In the genomic region with DNA sequence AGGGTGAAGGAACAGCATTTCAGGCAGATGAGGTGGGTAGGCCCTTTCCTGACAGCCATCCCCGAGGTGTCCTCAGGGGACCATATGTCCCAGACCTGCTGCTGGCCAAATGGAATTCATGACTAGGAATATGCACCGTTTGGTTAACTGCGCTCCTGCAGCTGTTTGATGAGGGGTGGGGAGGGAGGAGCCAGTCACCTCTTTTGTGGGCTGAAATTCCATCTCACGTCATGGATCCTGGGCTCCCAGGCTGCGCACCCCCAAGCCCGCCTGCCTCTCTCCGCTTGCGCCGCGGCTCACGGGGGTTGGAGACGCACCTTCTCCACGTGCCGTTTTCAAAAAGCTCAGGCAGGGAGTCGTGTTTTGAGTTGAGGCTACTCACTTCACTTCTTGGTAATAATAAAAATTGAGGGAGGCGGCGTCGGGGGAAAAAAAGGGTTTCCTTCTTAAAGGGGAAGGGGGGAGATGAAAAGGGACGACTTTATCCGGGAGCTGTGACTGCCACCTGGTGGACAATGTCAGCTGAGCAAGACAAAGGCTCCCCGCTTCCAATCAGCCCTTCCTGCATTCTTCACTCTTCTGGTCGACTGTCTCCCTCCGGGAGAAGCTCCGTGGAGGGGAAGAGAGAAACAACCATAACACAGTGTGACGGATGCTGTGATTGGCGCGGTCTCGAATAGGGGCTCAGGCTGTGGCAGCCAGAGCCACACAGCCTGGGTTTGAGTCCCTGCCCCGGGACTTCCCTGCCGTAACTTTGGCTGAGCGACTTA, we compare ENCODE assay signal across 8 cellular contexts. TPM values are rescaled to one million over a fixed set of nuclear protein-coding genes. Genes with fewer than 3 reads are reported as not detected.
DNase-seq lines count a peak whose midpoint lies in the region; ATAC-seq, FAIRE-seq and TF ChIP-seq lines count a peak whose summit lies in the region.

No MANE protein-coding gene starts in this region.

- CTCF ChIA-PET in HepG2 (lab: Yijun Ruan, JAX; ENCODE audit: low intra/inter-chr PET ratio, low total read pairs), result interaction anchor here (1.1 to 2.1 kb wide), 3 partner anchors 79 to 356 kb away, joined by 3 to 23 read pairs (median 4); a partner anchor contains a TSS

- ATAC-seq in HG03175 (IDR thresholded peaks at IDR 0.05; ENCODE audit: unreplicated experiment) (peak; percentile 59), HepG2 (peak; percentile 59), GM19467 (IDR thresholded peaks at IDR 0.05; ENCODE audit: unreplicated experiment) (no peak)

- in situ Hi-C loops in GM13977 (cut with MboI; ENCODE audit: low pct_unique_long_range_greater_than_20kb, low sequenced_read_pairs, unreplicated experiment), result loop anchor here (5.0 kb wide), 1 partner anchor 351 kb away; no protein-coding TSS in a partner anchor
- in situ Hi-C loops in HepG2 (cut with HindIII; ENCODE audit: extremely low pct_ligation_motif_present, low pct_unique_long_range_greater_than_20kb), result loop anchor here (5.0 to 25.0 kb wide), 3 partner anchors 81 to 356 kb away; a partner anchor contains a TSS

- DNase-seq in GM13977 (ENCODE audit: low spot score), result peak; percentile 88
- DNase-seq in NCI-H526 (lab: John Stamatoyannopoulos, UW), result peak; percentile 66 to 75
- peak; percentile 66 to 73 for DNase-seq in activated CD4-positive, alpha-beta T cell treated with anti-CD3 and anti-CD28 coated beads, Interleukin-2, amount 50 U/mL, for 24 hours (ENCODE audit: low read depth in 1 of 2, low spot score in 1 of 2)
- DNase-seq in dermis microvascular lymphatic vessel endothelial cell (ENCODE audit: low read depth in 2 of 2), result peak; percentile 57 to 76
- peak; percentile 73 for DNase-seq in HepG2 (ENCODE audit: low spot score)
- peak; percentile 61 for DNase-seq in stimulated activated CD4-positive, alpha-beta T cell treated with anti-CD3 and anti-CD28 coated beads, Interleukin-2, amount 100 ng/mL, for 4 hours (ENCODE audit: low read depth)

- peak overlapping the region; percentile 94 for H3K4me2 ChIP-seq in HepG2 (ENCODE audit: low read depth, low read length)

- no peaks in the 10 kb centered on the region for H3K36me3 ChIP-seq in HepG2 (replicated peaks in 1 of 2; ENCODE audit: control insufficient read depth in 1 of 2, insufficient read depth in 2 of 2, low read length in 2 of 2)

- TF ChIP-seq POLR2A in HepG2 (IDR thresholded peaks at IDR 0.05; ENCODE audit: insufficient read depth in 1 of 2, low read depth in 2 of 2, low read length in 2 of 2), result no peak

- H3K27ac ChIP-seq in HepG2 (ENCODE audit: extremely low read length, insufficient read depth, low read length), result no peak overlapping the region

- WGBS in HepG2 (ENCODE audit: low lambda C conversion rate), result 33% methylated on average over 24 of the region's 31 CpGs

- TF ChIP-seq EP300 in HepG2 (IDR thresholded peaks at IDR 0.05; ENCODE audit: low read depth in 2 of 2, low read length in 2 of 2), result no peak
- no peak for TF ChIP-seq EP300 in HepG2 (CRISPR knock-in tag; IDR thresholded peaks at IDR 0.05; ENCODE audit: borderline replicate concordance)

- FAIRE-seq in HepG2 (lab: Jason Lieb, UNC), result peak; percentile 72

- H4K20me1 ChIP-seq in HepG2 (ENCODE audit: insufficient read depth, low read length), result no peaks in the 10 kb centered on the region

- BruUV-seq in HepG2 (replicated peaks; lab: Mats Ljungman, UMichigan), result no TSS peak

- H2AFZ ChIP-seq in HepG2 (ENCODE audit: low read length), result peak overlapping the region; percentile 61

- H3K27me3 ChIP-seq in HepG2 (ENCODE audit: control insufficient read depth in 1 of 2, insufficient read depth in 2 of 2, low read length in 2 of 2), result no peaks in the 10 kb centered on the region

- TF ChIP-seq RAD21 in HepG2 (CRISPR knock-in tag; IDR thresholded peaks at IDR 0.05), result peak; percentile 92

- POLR2A ChIA-PET in HepG2 (lab: Yijun Ruan, JAX), result interaction anchor here (0.7 to 2.6 kb wide), 10 partner anchors 27 to 357 kb away, joined by 3 to 13 read pairs (median 6); a partner anchor contains a TSS

- peaks cover 72% of the 10 kb centered on the region for H3K4me1 ChIP-seq in HepG2 (ENCODE audit: insufficient read depth, low read length)

- TF ChIP-seq CTCF in GM13977 (IDR thresholded peaks at IDR 0.05; ENCODE audit: extremely low read depth, insufficient read depth, missing control alignments) (peak; percentile 83), HepG2 (CRISPR knock-in tag; IDR thresholded peaks at IDR 0.05) (peak; percentile 90)

- H3K79me2 ChIP-seq in HepG2 (ENCODE audit: insufficient read depth, low read length), result no peaks in the 10 kb centered on the region

- peak overlapping the region; percentile 62 for H3K9ac ChIP-seq in HepG2 (ENCODE audit: insufficient read depth, low read depth, low read length)

- intact Hi-C loops in HepG2 (cut with micrococcal nuclease; ENCODE audit: unreplicated experiment), result loop anchor here (1.0 kb wide), 4 partner anchors 82 to 354 kb away; no protein-coding TSS in a partner anchor

- H3K9me3 ChIP-seq in HepG2 (ENCODE audit: low read length), result no peaks in the 10 kb centered on the region

- H3K4me3 ChIP-seq in HepG2 (replicated peaks in 1 of 3; ENCODE audit: insufficient read depth in 1 of 3, low read depth in 2 of 3, low read length in 3 of 3), result peak overlapping the region; percentile 65 to 74 (median 65)

TF ChIP-seq in HepG2, 621 proteins besides CTCF, POLR2A, EP300 and RAD21 (continues in another document):
- TF ChIP-seq, protein P1, sequence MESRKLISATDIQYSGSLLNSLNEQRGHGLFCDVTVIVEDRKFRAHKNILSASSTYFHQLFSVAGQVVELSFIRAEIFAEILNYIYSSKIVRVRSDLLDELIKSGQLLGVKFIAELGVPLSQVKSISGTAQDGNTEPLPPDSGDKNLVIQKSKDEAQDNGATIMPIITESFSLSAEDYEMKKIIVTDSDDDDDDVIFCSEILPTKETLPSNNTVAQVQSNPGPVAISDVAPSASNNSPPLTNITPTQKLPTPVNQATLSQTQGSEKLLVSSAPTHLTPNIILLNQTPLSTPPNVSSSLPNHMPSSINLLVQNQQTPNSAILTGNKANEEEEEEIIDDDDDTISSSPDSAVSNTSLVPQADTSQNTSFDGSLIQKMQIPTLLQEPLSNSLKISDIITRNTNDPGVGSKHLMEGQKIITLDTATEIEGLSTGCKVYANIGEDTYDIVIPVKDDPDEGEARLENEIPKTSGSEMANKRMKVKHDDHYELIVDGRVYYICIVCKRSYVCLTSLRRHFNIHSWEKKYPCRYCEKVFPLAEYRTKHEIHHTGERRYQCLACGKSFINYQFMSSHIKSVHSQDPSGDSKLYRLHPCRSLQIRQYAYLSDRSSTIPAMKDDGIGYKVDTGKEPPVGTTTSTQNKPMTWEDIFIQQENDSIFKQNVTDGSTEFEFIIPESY (CRISPR knock-in tag; IDR thresholded peaks at IDR 0.05), result 0 out of 2 replicates have a peak, but pooled peaks have one; percentile 5
- TF ChIP-seq, protein P2, sequence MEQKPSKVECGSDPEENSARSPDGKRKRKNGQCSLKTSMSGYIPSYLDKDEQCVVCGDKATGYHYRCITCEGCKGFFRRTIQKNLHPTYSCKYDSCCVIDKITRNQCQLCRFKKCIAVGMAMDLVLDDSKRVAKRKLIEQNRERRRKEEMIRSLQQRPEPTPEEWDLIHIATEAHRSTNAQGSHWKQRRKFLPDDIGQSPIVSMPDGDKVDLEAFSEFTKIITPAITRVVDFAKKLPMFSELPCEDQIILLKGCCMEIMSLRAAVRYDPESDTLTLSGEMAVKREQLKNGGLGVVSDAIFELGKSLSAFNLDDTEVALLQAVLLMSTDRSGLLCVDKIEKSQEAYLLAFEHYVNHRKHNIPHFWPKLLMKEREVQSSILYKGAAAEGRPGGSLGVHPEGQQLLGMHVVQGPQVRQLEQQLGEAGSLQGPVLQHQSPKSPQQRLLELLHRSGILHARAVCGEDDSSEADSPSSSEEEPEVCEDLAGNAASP (CRISPR knock-in tag; IDR thresholded peaks at IDR 0.05; ENCODE audit: borderline replicate concordance), result peak; percentile 44
- TF ChIP-seq, protein P3, sequence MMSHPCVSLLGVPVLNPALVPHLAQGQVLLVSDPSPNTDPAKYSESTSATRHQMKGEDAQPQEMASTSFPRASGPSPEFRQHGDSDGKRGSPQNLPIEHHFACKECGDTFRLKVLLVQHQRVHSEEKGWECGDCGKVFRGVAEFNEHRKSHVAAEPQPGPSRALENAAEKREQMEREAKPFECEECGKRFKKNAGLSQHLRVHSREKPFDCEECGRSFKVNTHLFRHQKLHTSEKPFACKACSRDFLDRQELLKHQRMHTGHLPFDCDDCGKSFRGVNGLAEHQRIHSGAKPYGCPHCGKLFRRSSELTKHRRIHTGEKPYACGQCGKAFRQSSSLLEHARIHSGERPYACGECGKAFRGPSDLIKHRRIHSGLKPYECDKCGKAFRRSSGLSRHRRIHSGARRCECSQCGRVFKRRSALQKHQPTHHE (CRISPR knock-in tag; IDR thresholded peaks at IDR 0.05; ENCODE audit: borderline replicate concordance), result no peak
- TF ChIP-seq MXD4 (CRISPR knock-in tag; IDR thresholded peaks at IDR 0.05) (0 out of 2 replicates have a peak, but pooled peaks have one; percentile 23), RAD51 (IDR thresholded peaks at IDR 0.05; ENCODE audit: borderline replicate concordance) (no peak)

RNA-seq across cellular contexts. Expression of a gene that starts 15.9 kb away (rescaled TPM):
- total RNA-seq in dermis microvascular lymphatic vessel endothelial cell (not detected in 2 replicates), HepG2 (2016; rRNA removed; fragmentation: Illumina TruSeq; extraction: Trizol) (not detected in 2 replicates)
- not detected in 2 replicates for total RNA-seq in HepG2 (2016; cell fraction: cytosol; rRNA removed; fragmentation: Illumina TruSeq; extraction: Trizol; ENCODE audit: low read depth)
- not detected in 2 replicates for total RNA-seq in HepG2 (2016; cell fraction: insoluble cytoplasmic fraction; rRNA removed; fragmentation: Illumina TruSeq; extraction: Trizol)
- total RNA-seq in HepG2 (2016; cell fraction: membrane; rRNA removed; fragmentation: Illumina TruSeq; extraction: Trizol), result not detected in 2 replicates
- total RNA-seq in HepG2 (2016; cell fraction: nucleus; rRNA removed; fragmentation: Illumina TruSeq; extraction: Trizol), result not detected in 2 replicates
- 0.04 TPM in 1 of 2 replicates, not detected in the other for polyA plus RNA-seq in HepG2 (2011; rRNA removed)
- polyA plus RNA-seq in HepG2 (2011; cell fraction: cytosol; rRNA removed), result 0.06 TPM in 1 of 2 replicates, not detected in the other
- polyA plus RNA-seq in HepG2 (2011; cell fraction: nucleus; rRNA removed), result not detected in 2 replicates
- polyA plus RNA-seq in HepG2 (2012), result 0.05 and 0.20 TPM in 2 replicates
- not detected in 2 replicates for polyA plus RNA-seq in HepG2 (2016; cell fraction: cytosol; fragmentation: Illumina TruSeq; extraction: Trizol; ENCODE audit: low read depth)
- polyA plus RNA-seq in HepG2 (2016; cell fraction: insoluble cytoplasmic fraction; fragmentation: Illumina TruSeq; extraction: Trizol; ENCODE audit: low read depth), result not detected in 2 replicates
- 0.08 TPM in 1 of 2 replicates, not detected in the other for polyA plus RNA-seq in HepG2 (2016; cell fraction: membrane; fragmentation: Illumina TruSeq; extraction: Trizol; ENCODE audit: low read depth)
- not detected in 2 replicates for polyA plus RNA-seq in HepG2 (2016; cell fraction: nucleus; fragmentation: Illumina TruSeq; extraction: Trizol; ENCODE audit: insufficient read depth, low read depth)
- polyA minus RNA-seq in HepG2 (2011; rRNA and poly(A)+ RNA removed; ENCODE audit: low replicate concordance), result 0.06 TPM in 1 of 2 replicates, not detected in the other
- not detected in 2 replicates for polyA minus RNA-seq in HepG2 (2011; cell fraction: cytosol; rRNA and poly(A)+ RNA removed)
- 0.26 TPM in 1 of 2 replicates, not detected in the other for polyA minus RNA-seq in HepG2 (2011; cell fraction: nucleus; rRNA and poly(A)+ RNA removed)
